Comparison of ENCODE assay signal across 21 cellular contexts in genomic region chr16:76683051-76683450, GRCh38.
"Had no signal": no experiment of that assay in that cellular context is flagged by ENCODE, and none has a peak within 500 bp of the region (broad histone marks: within the 10 kb centered on the region; RNA-seq: fewer than 3 reads in every experiment).

No MANE protein-coding gene starts in this region.

- H3K4me1 Mint-ChIP-seq: naive B cell; stimulated activated memory B cell treated with anti-CD40 and anti-IgM and Interleukin-4, amounts not matched to agents 10 μg/mL and 1 μg/mL and 100 μg/mL, for 72 hours had no signal

- DNase-seq: effector memory CD4-positive, alpha-beta T cell; glutamatergic neuron; islet precursor cell; left lung; lower lobe of right lung; mesenchymal stem cell; naive B cell; psoas muscle; retina; right lobe of liver; stimulated activated CD4-positive, alpha-beta T cell treated with anti-CD3 and anti-CD28 coated beads, Interleukin-1b, Interleukin-23, amount 100 ng/mL, for 48 hours; stimulated activated CD4-positive, alpha-beta T cell treated with anti-CD3 and anti-CD28 coated beads, Interleukin-4, amount 100 ng/mL, for 24 hours; tibial artery; upper lobe of right lung had no signal

- H3K27me3 Mint-ChIP-seq: stimulated activated memory B cell treated with anti-CD40 and anti-IgM and Interleukin-4, amounts not matched to agents 10 μg/mL and 1 μg/mL and 100 μg/mL, for 72 hours; stimulated activated naive CD8-positive, alpha-beta T cell treated with anti-CD3 and anti-CD28 coated beads, Interleukin-15, Interleukin-2, amounts not matched to agents 100 ng/mL and 50 ng/mL, for 24 hours had no signal

- H3K4me1 ChIP-seq: esophagus muscularis mucosa, gastroesophageal sphincter, left lung, lower lobe of right lung, psoas muscle, right lobe of liver, tibial artery, upper lobe of right lung, vagina had no signal

- H3K27me3 ChIP-seq: esophagus muscularis mucosa, gastroesophageal sphincter, left lung, right lobe of liver, tibial artery, upper lobe of right lung, vagina had no signal

- H3K36me3 Mint-ChIP-seq: naive B cell; stimulated activated memory B cell treated with anti-CD40 and anti-IgM and Interleukin-4, amounts not matched to agents 10 μg/mL and 1 μg/mL and 100 μg/mL, for 72 hours had no signal

- H3K4me3 Mint-ChIP-seq: naive B cell; nephron; stimulated activated memory B cell treated with anti-CD40 and anti-IgM and Interleukin-4, amounts not matched to agents 10 μg/mL and 1 μg/mL and 100 μg/mL, for 72 hours; stimulated activated naive CD8-positive, alpha-beta T cell treated with anti-CD3 and anti-CD28 coated beads, Interleukin-15, Interleukin-2, amounts not matched to agents 100 ng/mL and 50 ng/mL, for 24 hours had no signal

- H3K27ac Mint-ChIP-seq: naive B cell; nephron; stimulated activated memory B cell treated with anti-CD40 and anti-IgM and Interleukin-4, amounts not matched to agents 10 μg/mL and 1 μg/mL and 100 μg/mL, for 72 hours; stimulated activated naive CD8-positive, alpha-beta T cell treated with anti-CD3 and anti-CD28 coated beads, Interleukin-15, Interleukin-2, amounts not matched to agents 100 ng/mL and 50 ng/mL, for 24 hours had no signal

- H3K4me3 ChIP-seq: esophagus muscularis mucosa, gastroesophageal sphincter, left lung, lower lobe of right lung, psoas muscle, right lobe of liver, tibial artery, upper lobe of right lung, vagina had no signal

- H3K27ac ChIP-seq: epithelial cell of prostate, esophagus muscularis mucosa, gastroesophageal sphincter, left lung, lower lobe of right lung, psoas muscle, right lobe of liver, tibial artery, upper lobe of right lung, vagina had no signal

- H3K36me3 ChIP-seq: esophagus muscularis mucosa, gastroesophageal sphincter, left lung, lower lobe of right lung, right lobe of liver, tibial artery, upper lobe of right lung, vagina had no signal

- H3K9me3 ChIP-seq: gastroesophageal sphincter, lower lobe of right lung, psoas muscle, right lobe of liver, tibial artery, vagina had no signal
